19 cellular contexts compared by ENCODE assay signal in the genomic region with DNA sequence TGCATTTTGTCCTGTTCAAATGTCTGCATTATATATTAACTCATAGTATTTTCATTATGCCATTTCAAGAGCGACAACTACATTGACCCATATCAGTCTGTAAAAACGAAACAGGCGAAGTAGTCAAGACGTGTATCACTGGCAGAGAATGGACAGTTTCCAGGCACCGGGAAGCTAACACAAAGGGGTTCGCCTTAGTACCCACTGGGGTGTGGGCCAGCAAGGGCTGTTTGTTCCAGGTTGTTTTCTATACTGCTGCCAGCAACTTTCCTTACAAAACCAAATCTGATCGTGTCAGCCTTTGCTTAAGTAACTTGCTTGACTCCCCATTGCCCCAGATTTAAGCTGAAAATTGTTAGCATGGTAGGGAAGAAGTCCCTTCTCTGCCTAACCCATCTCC.
"Had no signal": no experiment of that assay in that cellular context is flagged by ENCODE, and none has a peak within 500 bp of the region (broad histone marks: within the 10 kb centered on the region; RNA-seq: fewer than 3 reads in every experiment).

No MANE protein-coding gene starts in this region.

- H3K4me3 ChIP-seq: esophagus squamous epithelium, hepatocyte, left lung, psoas muscle, right lobe of liver, testis had no signal

- H3K27ac ChIP-seq: brain microvascular endothelial cell, esophagus squamous epithelium, hepatocyte, left lung, psoas muscle, testis had no signal

- H3K4me1 ChIP-seq: esophagus squamous epithelium, psoas muscle, right lobe of liver had no signal

- H3K79me2 ChIP-seq: hepatocyte had no signal

- ATAC-seq: activated CD8-positive, alpha-beta T cell treated with anti-CD3 and anti-CD28 coated beads, Interleukin-2, amount 10 ng/mL, durations not matched to agents 7 days and 5 days; left lung; psoas muscle had no signal

- H3K4me1 Mint-ChIP-seq: activated CD4-positive, alpha-beta T cell treated with anti-CD3 and anti-CD28 coated beads, Interleukin-2, amount 10 ng/mL, durations not matched to agents 7 days and 5 days; activated naive CD8-positive, alpha-beta T cell treated with anti-CD3 and anti-CD28 coated beads, Interleukin-2, amount 10 ng/mL, durations not matched to agents 7 days and 5 days; neural crest cell had no signal

- H3K4me3 Mint-ChIP-seq: activated CD4-positive, alpha-beta T cell treated with anti-CD3 and anti-CD28 coated beads, Interleukin-2, amount 10 ng/mL, durations not matched to agents 7 days and 5 days; activated CD8-positive, alpha-beta T cell treated with anti-CD3 and anti-CD28 coated beads, Interleukin-2, amount 10 ng/mL, durations not matched to agents 7 days and 5 days; activated naive CD8-positive, alpha-beta T cell treated with anti-CD3 and anti-CD28 coated beads, Interleukin-2, amount 10 ng/mL, durations not matched to agents 7 days and 5 days; activated T-cell treated with anti-CD3 and anti-CD28 coated beads, Interleukin-2, amount 50 U/mL, for 24 hours; neural crest cell; type B pancreatic cell had no signal

- H3K27me3 Mint-ChIP-seq: type B pancreatic cell had no signal

- H3K4me2 ChIP-seq: hepatocyte had no signal

- H3K36me3 Mint-ChIP-seq: activated naive CD8-positive, alpha-beta T cell treated with anti-CD3 and anti-CD28 coated beads, Interleukin-2, amount 10 ng/mL, durations not matched to agents 7 days and 5 days had no signal

- DNase-seq: activated CD4-positive, alpha-beta T cell treated with anti-CD3 and anti-CD28 coated beads, Interleukin-2, amount 10 ng/mL, durations not matched to agents 7 days and 5 days; activated CD8-positive, alpha-beta T cell treated with anti-CD3 and anti-CD28 coated beads, Interleukin-2, amount 10 ng/mL, durations not matched to agents 7 days and 5 days; activated naive CD4-positive, alpha-beta T cell treated with Interleukin-2 at 50 U/mL for 16 hours; activated naive CD8-positive, alpha-beta T cell treated with anti-CD3 and anti-CD28 coated beads, Interleukin-2, amount 10 ng/mL, durations not matched to agents 7 days and 5 days; activated T-cell treated with anti-CD3 and anti-CD28 coated beads, Interleukin-2, amount 50 U/mL, for 24 hours; brain microvascular endothelial cell; effector memory CD4-positive, alpha-beta T cell; esophagus squamous epithelium; left lung; psoas muscle; right lobe of liver; SIG-M5; stimulated activated CD8-positive, alpha-beta memory T cell treated with anti-CD3 and anti-CD28 coated beads, Interleukin-4, amount 100 ng/mL, for 48 hours; stimulated activated naive CD4-positive, alpha-beta T cell; testis had no signal

- H2AFZ ChIP-seq: hepatocyte had no signal

- H3K9me3 Mint-ChIP-seq: activated CD4-positive, alpha-beta T cell treated with anti-CD3 and anti-CD28 coated beads, Interleukin-2, amount 10 ng/mL, durations not matched to agents 7 days and 5 days; activated naive CD8-positive, alpha-beta T cell treated with anti-CD3 and anti-CD28 coated beads, Interleukin-2, amount 10 ng/mL, durations not matched to agents 7 days and 5 days; activated T-cell treated with anti-CD3 and anti-CD28 coated beads, Interleukin-2, amount 50 U/mL, for 24 hours; activated T-helper 2 cell treated with anti-CD3 and anti-CD28 coated beads, Interferon-gamma antibody, Interleukin-2, Interleukin-4, amounts not matched to agents 10 μg/mL and 5 μg/mL and 100 μg/mL, durations not matched to agents 14 hours and 24 hours and 36 hours; neural crest cell; type B pancreatic cell had no signal

- H3K27ac Mint-ChIP-seq: activated CD4-positive, alpha-beta T cell treated with anti-CD3 and anti-CD28 coated beads, Interleukin-2, amount 10 ng/mL, durations not matched to agents 7 days and 5 days; activated CD8-positive, alpha-beta T cell treated with anti-CD3 and anti-CD28 coated beads, Interleukin-2, amount 10 ng/mL, durations not matched to agents 7 days and 5 days; activated naive CD8-positive, alpha-beta T cell treated with anti-CD3 and anti-CD28 coated beads, Interleukin-2, amount 10 ng/mL, durations not matched to agents 7 days and 5 days; activated T-cell treated with anti-CD3 and anti-CD28 coated beads, Interleukin-2, amount 50 U/mL, for 24 hours; activated T-helper 2 cell treated with anti-CD3 and anti-CD28 coated beads, Interferon-gamma antibody, Interleukin-2, Interleukin-4, amounts not matched to agents 10 μg/mL and 5 μg/mL and 100 μg/mL, durations not matched to agents 14 hours and 24 hours and 36 hours; type B pancreatic cell had no signal

- H3K9me3 ChIP-seq: esophagus squamous epithelium, left lung, psoas muscle, right lobe of liver, testis had no signal

- H3K27me3 ChIP-seq: brain microvascular endothelial cell, esophagus squamous epithelium, hepatocyte, left lung, right lobe of liver, testis had no signal

- H3K36me3 ChIP-seq: brain microvascular endothelial cell, esophagus squamous epithelium, left lung had no signal
